12 cellular contexts compared by ENCODE assay signal in genomic region chr9:96984139-96984538, GRCh38. TPM values are rescaled to one million over a fixed set of nuclear protein-coding genes. Genes with fewer than 3 reads are reported as not detected.
DNase-seq lines count a peak whose midpoint lies in the region; ATAC-seq and TF ChIP-seq lines count a peak whose summit lies in the region.
"Not testable (repeated sequence)": the region's sequence is repeated elsewhere in the genome, so short reads cannot be mapped to it uniquely, and the experiment has no call there.
"Had no signal": no experiment of that assay in that cellular context is flagged by ENCODE, and none has a peak within 500 bp of the region (broad histone marks: within the 10 kb centered on the region; RNA-seq: fewer than 3 reads in every experiment).

No MANE protein-coding gene starts in this region.

- peaks cover 0 to 24% (median 0%) of the 10 kb centered on the region in 11 donors for H3K9me3 ChIP-seq in heart right ventricle
- H3K9me3 ChIP-seq in psoas muscle, result not testable (repeated sequence)

- intact Hi-C loops in Right ventricle myocardium superior (cut with DNase I); heart right ventricle (cut with DNase I); left ventricle myocardium superior (cut with micrococcal nuclease); psoas muscle (cut with DNase I): not testable (repeated sequence)

- H3K36me3 ChIP-seq in heart right ventricle; psoas muscle (ENCODE audit: insufficient read depth in 1 of 2, low read depth in 1 of 2): not testable (repeated sequence)

- not testable (repeated sequence) for DNase-seq in Right ventricle myocardium superior, heart right ventricle, left ventricle myocardium superior, psoas muscle
- peak; percentile 9 for DNase-seq in myocyte (ENCODE audit: low read depth)

- peak; percentile 76 for ATAC-seq in Right ventricle myocardium superior (ENCODE audit: poor library complexity)
- peak in 7 of 8 donors; percentile 22 to 91 (median 62) for ATAC-seq in heart right ventricle
- ATAC-seq in left ventricle myocardium superior, result peak; percentile 80
- ATAC-seq in psoas muscle, result peak in 3 of 4 donors; percentile 40 to 47 (median 46)

- TF ChIP-seq CTCF in heart right ventricle (IDR thresholded peaks at IDR 0.05); psoas muscle (IDR thresholded peaks at IDR 0.05): not testable (repeated sequence)

- H3K27me3 ChIP-seq in heart right ventricle; psoas muscle (ENCODE audit: insufficient read depth in 3 of 3, low read length in 2 of 3): not testable (repeated sequence)

- H3K27ac ChIP-seq in heart right ventricle, result peak overlapping the region in 7 of 10 donors; percentile 6 to 84 (median 66)
- peak overlapping the region; percentile 62 for H3K27ac ChIP-seq in psoas muscle

- WGBS in heart right ventricle, 2 donors, result 62 to 69% methylated on average over 3 of the region's 3 CpGs
- 57 to 68% (median 62%) methylated on average over 2 to 3 of the region's 3 CpGs for WGBS in psoas muscle, 3 donors

- peaks cover 0 to 22% (median 5%) of the 10 kb centered on the region in 9 donors for H3K4me1 ChIP-seq in heart right ventricle
- H3K4me1 ChIP-seq in psoas muscle, result peaks cover 15% of the 10 kb centered on the region

- not testable (repeated sequence) for H3K4me3 ChIP-seq in heart right ventricle, psoas muscle

RNA-seq across cellular contexts. Expression of gene CTSV, which starts 54.8 kb away (rescaled TPM):
- total RNA-seq in Right ventricle myocardium superior (not detected), heart right ventricle (under 1 TPM in 2 of 10 donors, not detected in 8; 0.20 to 0.24 TPM), left ventricle myocardium superior (0.27 TPM), myocyte (0.36 and 0.83 TPM in 2 replicates), psoas muscle (under 1 TPM in 3 of 4 donors, not detected in 1; 0.17 to 0.40 (median 0.28) TPM)
- polyA plus RNA-seq in heart right ventricle (under 1 TPM; 0.15 to 0.17 TPM), psoas muscle (1 to 10 TPM in 1 of 3 donors, under 1 TPM in 2; 0.38 to 1.8 (median 0.42) TPM)
- polyA plus RNA-seq in myocyte (2012), result 1.1 TPM
- total RNA-seq: CD4-positive, alpha-beta memory T cell had no signal
- polyA plus RNA-seq: CD4-positive, alpha-beta memory T cell had no signal

RNA-seq across cellular contexts. Expression of gene NUTM2G, which starts 55.5 kb away (rescaled TPM):
- total RNA-seq in Right ventricle myocardium superior (not detected), heart right ventricle (not detected), left ventricle myocardium superior (not detected), myocyte (not detected in 2 replicates), psoas muscle (not detected)
- polyA plus RNA-seq in heart right ventricle (not detected), psoas muscle (under 1 TPM in 1 of 3 donors, not detected in 2; 0.01 TPM)
- 0.76 TPM for polyA plus RNA-seq in myocyte (2012)
- total RNA-seq: A172; A673; Calu3; CD4-positive, alpha-beta memory T cell; G401; H4 had no signal
- polyA plus RNA-seq: BJ had no signal
